Comparison of ENCODE assay signal across 21 cellular contexts in the genomic region with DNA sequence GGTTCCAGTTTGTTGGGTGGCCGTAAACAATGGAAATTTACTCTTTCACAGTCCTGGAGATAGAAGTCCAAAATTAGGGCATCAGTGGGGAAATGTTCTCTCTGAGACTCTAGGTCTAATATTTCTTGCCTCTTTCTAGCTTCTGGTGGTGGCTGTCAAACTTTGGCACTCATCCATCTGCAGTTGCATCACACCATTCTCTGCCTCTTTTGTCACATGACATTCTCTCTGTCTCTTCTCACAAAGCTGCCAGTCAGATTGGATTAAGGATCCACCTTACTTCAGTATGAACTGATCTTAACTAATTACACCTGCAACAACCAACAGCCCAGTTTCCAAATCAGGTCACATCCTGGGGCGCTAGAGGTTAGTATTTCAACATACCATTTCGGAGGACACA.
A peak's percentile ranks its signal among the peaks of the same experiment; 100 is the strongest.
DNase-seq lines count a peak whose midpoint lies in the region; ATAC-seq, FAIRE-seq and TF ChIP-seq lines count a peak whose summit lies in the region.
"Had no signal": no experiment of that assay in that cellular context is flagged by ENCODE, and none has a peak within 500 bp of the region (broad histone marks: within the 10 kb centered on the region; RNA-seq: fewer than 3 reads in every experiment).

No MANE protein-coding gene starts in this region.

- H3K27me3 ChIP-seq in PC-9 (ENCODE audit: insufficient read depth, low read depth): no peaks in the 10 kb centered on the region
- H3K27me3 ChIP-seq: adrenal gland, neutrophil, upper lobe of left lung had no signal

- no peak overlapping the region for H3K27ac ChIP-seq in PC-9
- H3K27ac ChIP-seq: adrenal gland, neutrophil, upper lobe of left lung, VCaP had no signal

- no peaks in the 10 kb centered on the region for H3K9me2 ChIP-seq in PC-9 (ENCODE audit: insufficient read depth)

- no peaks in the 10 kb centered on the region for H3K4me1 Mint-ChIP-seq in activated T-helper 17 cell treated with anti-CD3 and anti-CD28 coated beads, Interleukin-2, amount 50 U/mL, for 72 hours
- H3K4me1 Mint-ChIP-seq: B cell had no signal

- POLR2A ChIA-PET in PC-9 (lab: Charles Lee; ENCODE audit: unreplicated experiment): interaction anchor here (0.6 kb wide), 1 partner anchor 44 kb away, joined by 4 read pairs; no protein-coding TSS in a partner anchor

- no peaks in the 10 kb centered on the region for H3K36me3 Mint-ChIP-seq in activated T-helper 17 cell treated with anti-CD3 and anti-CD28 coated beads, Interleukin-2, amount 50 U/mL, for 72 hours (ENCODE audit: low read depth)

- H3K4me2 ChIP-seq in PC-9: no peak overlapping the region

- peak overlapping the region; percentile 28; the same call in 1 of the 2 replicates for H2AFZ ChIP-seq in PC-9

- no peaks in the 10 kb centered on the region for H3K27me3 Mint-ChIP-seq in activated T-helper 17 cell treated with anti-CD3 and anti-CD28 coated beads, Interleukin-2, amount 50 U/mL, for 72 hours
- H3K27me3 Mint-ChIP-seq: B cell had no signal

- H3K4me3 Mint-ChIP-seq in activated T-helper 17 cell treated with anti-CD3 and anti-CD28 coated beads, Interleukin-2, amount 50 U/mL, for 72 hours: no peak overlapping the region
- H3K4me3 Mint-ChIP-seq: B cell had no signal

- intact Hi-C loops in PC-9 (cut with micrococcal nuclease; ENCODE audit: unreplicated experiment): no loop called here

- no peak for FAIRE-seq in urothelium cell line (lab: Jason Lieb, UNC)

- no peaks in the 10 kb centered on the region for H4K20me1 ChIP-seq in PC-9 (ENCODE audit: insufficient read depth)

- H3K9me3 ChIP-seq in PC-9 (ENCODE audit: insufficient read depth, low read depth): no peaks in the 10 kb centered on the region; the same call in 1 of the 2 replicates
- H3K9me3 ChIP-seq: adrenal gland, neutrophil, upper lobe of left lung had no signal

- DNase-seq in Ammon's horn (ENCODE audit: low spot score) (peak; percentile 8), EH (ENCODE audit: low read depth) (peak; percentile 1), PC-9 (no peak), fibroblast of peridontal ligament (ENCODE audit: extremely low read depth) (peak; percentile 3), urothelium cell line (ENCODE audit: low spot score) (no peak), NCI-H226 (no peak)
- DNase-seq: activated CD4-positive, alpha-beta T cell treated with anti-CD3 and anti-CD28 coated beads, Interleukin-2, amount 50 U/mL, for 4 hours; activated gamma-delta T cell treated with Interleukin-2 at 50 U/mL for 16 hours; COR-L47; cortex of kidney; hippocampal formation; NCI-H1694 treated with DMSO at 0.1 percent for 48 hours; NCI-H446 treated with DMSO at 0.1 percent for 48 hours; SIG-M5; stimulated activated CD4-positive, alpha-beta T cell treated with anti-CD3 and anti-CD28 coated beads, Interleukin-12 subunit alpha, Interleukin-12 subunit beta, amount 100 ng/mL, for 4 hours had no signal

- H3K27ac Mint-ChIP-seq in activated T-helper 17 cell treated with anti-CD3 and anti-CD28 coated beads, Interleukin-2, amount 50 U/mL, for 72 hours: no peak overlapping the region
- H3K27ac Mint-ChIP-seq: B cell had no signal

- no peak for TF ChIP-seq CTCF in PC-9 (conservative IDR thresholded peaks at IDR 0.05)

- CTCF ChIA-PET in PC-9 (lab: Charles Lee): no interaction called here

- no peaks in the 10 kb centered on the region; the same call in 1 of the 2 replicates for H3K4me1 ChIP-seq in PC-9 (replicated peaks; ENCODE audit: insufficient read depth)
- H3K4me1 ChIP-seq: adrenal gland, upper lobe of left lung had no signal

- no peaks in the 10 kb centered on the region for H3K79me2 ChIP-seq in PC-9 (ENCODE audit: low read depth)

- H3K36me3 ChIP-seq in PC-9 (ENCODE audit: low read depth): no peaks in the 10 kb centered on the region
- H3K36me3 ChIP-seq: adrenal gland, neutrophil, upper lobe of left lung had no signal

- no TSS peak for BruUV-seq in PC-9 (replicated peaks; lab: Mats Ljungman, UMichigan)

- H3K9me3 Mint-ChIP-seq in activated T-helper 17 cell treated with anti-CD3 and anti-CD28 coated beads, Interleukin-2, amount 50 U/mL, for 72 hours: peaks cover 5% of the 10 kb centered on the region

- ATAC-seq in activated T-helper 17 cell treated with anti-CD3 and anti-CD28 coated beads, Interleukin-2, amount 50 U/mL, for 72 hours (replicated peaks): no peak

- H3F3A ChIP-seq in PC-9 (ENCODE audit: insufficient read depth, low read depth): no peaks in the 10 kb centered on the region

- H3K4me3 ChIP-seq in PC-9: no peak overlapping the region
- H3K4me3 ChIP-seq: adrenal gland, upper lobe of left lung had no signal

Comparison
In these comparisons a context has a peak if more than half of its experiments do, and no peak if none do; other contexts are left out.
1. DNase-seq: peak in Ammon's horn (single experiment), EH (single experiment) and fibroblast of peridontal ligament (single experiment); none in PC-9 (0 of 2), urothelium cell line (single experiment) and NCI-H226 (single experiment).